ENCODE assay signal across 2 cellular contexts in genomic region chr6:43163899-43164298, GRCh38.
TF ChIP-seq lines count a peak whose summit lies in the region.

No MANE protein-coding gene starts in this region.

TF ChIP-seq in HepG2, 621 proteins besides CTCF, POLR2A, EP300 and RAD21:
- TF ChIP-seq ZNF629 (CRISPR knock-in tag; conservative IDR thresholded peaks at IDR 0.05) (peak; percentile 73), CHD2 (IDR thresholded peaks at IDR 0.05; ENCODE audit: low read depth, low read length) (no peak)

TF ChIP-seq in K562, 482 proteins besides CTCF, POLR2A, EP300 and RAD21:
- TF ChIP-seq RBM15 (IDR thresholded peaks at IDR 0.05; ENCODE audit: insufficient read depth, low read length) (no peak), E2F4 (CRISPR knock-in tag; IDR thresholded peaks at IDR 0.05; ENCODE audit: low read depth) (no peak), ZNF445 (CRISPR knock-in tag; IDR thresholded peaks at IDR 0.05; ENCODE audit: low read depth) (no peak), RBM25 (IDR thresholded peaks at IDR 0.05; ENCODE audit: low read depth, low read length, severe bottlenecking) (peak; percentile 89), BCOR (IDR thresholded peaks at IDR 0.05) (peak; percentile 84), THAP12 (CRISPR knock-in tag; IDR thresholded peaks at IDR 0.05) (no peak), PHB (CRISPR knock-in tag; IDR thresholded peaks at IDR 0.05) (no peak), MEF2D (tag; conservative IDR thresholded peaks at IDR 0.05; ENCODE audit: low read depth) (no peak), RCOR1 (IDR thresholded peaks at IDR 0.05; ENCODE audit: borderline replicate concordance in 1 of 2, low read depth in 2 of 2, low read length in 2 of 2) (peak in 1 of 2 experiments; percentile 64; a peak in 2 of 4 replicates), KDM1A (IDR thresholded peaks at IDR 0.05) (peak in 1 of 2 experiments; percentile 62; a peak in 2 of 4 replicates), ZBTB33 (CRISPR knock-in tag; IDR thresholded peaks at IDR 0.05) (no peak), PKNOX1 (IDR thresholded peaks at IDR 0.05) (no peak), ADNP (tag; IDR thresholded peaks at IDR 0.05) (peak; percentile 86), SIX5 (IDR thresholded peaks at IDR 0.05; ENCODE audit: borderline replicate concordance in 1 of 2, insufficient read depth in 1 of 2, low read depth in 1 of 2, low read length in 2 of 2) (no peak), PHB2 (IDR thresholded peaks at IDR 0.05; ENCODE audit: low read depth) (no peak), BRCA1 (IDR thresholded peaks at IDR 0.05) (no peak), BRCA1 (CRISPR knock-in tag; IDR thresholded peaks at IDR 0.05) (no peak), PURB (CRISPR knock-in tag; IDR thresholded peaks at IDR 0.05; ENCODE audit: low read depth) (no peak)
